In the genomic region with DNA sequence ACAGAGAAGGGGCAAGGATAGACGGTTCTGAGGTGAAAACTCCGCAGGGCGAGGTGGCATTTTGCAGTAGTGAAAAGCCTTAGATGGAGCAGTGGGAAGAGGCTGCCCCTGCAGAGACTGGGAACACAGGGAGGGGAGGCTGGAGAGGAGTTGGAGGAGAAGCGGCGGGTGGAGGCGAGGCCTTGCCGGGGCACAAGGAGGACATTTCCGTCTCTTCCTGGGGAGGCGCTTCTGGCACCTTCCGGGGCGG, we compare ENCODE assay signal across 8 cellular contexts. TPM values are rescaled to one million over a fixed set of nuclear protein-coding genes. Genes with fewer than 3 reads are reported as not detected.
DNase-seq lines count a peak whose midpoint lies in the region; ATAC-seq and TF ChIP-seq lines count a peak whose summit lies in the region.

No MANE protein-coding gene starts in this region.

- TF ChIP-seq CTCF in Caco-2 (IDR thresholded peaks at IDR 0.05; ENCODE audit: insufficient read depth in 1 of 2, low read depth in 1 of 2, low read length in 1 of 2, severe bottlenecking in 1 of 2, unreplicated experiment in 1 of 2) (peak in 1 of 2 experiments; percentile 84), neural progenitor cell (IDR thresholded peaks at IDR 0.05) (no peak), omental fat pad (IDR thresholded peaks at IDR 0.05) (peak in 1 of 3 donors; percentile 90)

- CTCF ChIA-PET in Caco-2 (lab: Charles Lee), result no interaction called here

- DNase-seq in Caco-2, result no peak
- DNase-seq in central memory CD8-positive, alpha-beta T cell (ENCODE audit: low spot score in 2 of 2), result no peak
- no peak for DNase-seq in neural progenitor cell (ENCODE audit: low spot score)
- no peak for DNase-seq in stimulated activated CD4-positive, alpha-beta T cell treated with anti-CD3 and anti-CD28 coated beads, Interleukin-2, amount 100 ng/mL, for 48 hours
- no peak for DNase-seq in omental fat pad (ENCODE audit: low spot score)
- DNase-seq in NCI-H187 (lab: John Stamatoyannopoulos, UW), result no peak

- H3K27ac Mint-ChIP-seq in Caco-2 (ENCODE audit: unreplicated experiment) (peak overlapping the region; percentile 88), neural progenitor cell (peak overlapping the region; percentile 98)
- H3K27ac Mint-ChIP-seq in central memory CD8-positive, alpha-beta T cell (ENCODE audit: low read depth), result peak overlapping the region; percentile 97

- H3K36me3 ChIP-seq in Caco-2 (ENCODE audit: control insufficient read depth, insufficient read depth, low read length) (no peaks in the 10 kb centered on the region), HUES64 (ENCODE audit: insufficient read depth, low read length) (no peaks in the 10 kb centered on the region), neural progenitor cell (no peaks in the 10 kb centered on the region)

- H3K9ac ChIP-seq in HUES64 (ENCODE audit: low read depth, low read length) (0 out of 2 replicates have a peak overlapping the region, but pooled peaks have one; percentile 4), neural progenitor cell (no peak overlapping the region)

- H3K4me1 ChIP-seq in Caco-2, result peaks cover 11% of the 10 kb centered on the region
- peaks cover 12% of the 10 kb centered on the region for H3K4me1 ChIP-seq in HUES64 (ENCODE audit: insufficient read depth, low read length)
- peaks cover 27% of the 10 kb centered on the region for H3K4me1 ChIP-seq in neural progenitor cell

- H3K27me3 ChIP-seq in Caco-2 (replicated peaks; ENCODE audit: control insufficient read depth, insufficient read depth, low read length) (no peaks in the 10 kb centered on the region), HUES64 (ENCODE audit: insufficient read depth, low read length) (no peaks in the 10 kb centered on the region), neural progenitor cell (peaks cover 5% of the 10 kb centered on the region)

- H3K4me3 Mint-ChIP-seq in Caco-2 (ENCODE audit: unreplicated experiment), result peak overlapping the region; percentile 86
- H3K4me3 Mint-ChIP-seq in central memory CD8-positive, alpha-beta T cell, result peak overlapping the region; percentile 79
- peak overlapping the region; percentile 86 for H3K4me3 Mint-ChIP-seq in neural progenitor cell

- H3K4me2 ChIP-seq in neural progenitor cell, result peak overlapping the region; percentile 81

- POLR2A ChIA-PET in Caco-2 (lab: Charles Lee), result no interaction called here

- no TSS peak for BruUV-seq in Caco-2 (replicated peaks; lab: Mats Ljungman, UMichigan)

- peaks cover 26% of the 10 kb centered on the region for H3F3A ChIP-seq in neural progenitor cell (ENCODE audit: low read depth)

- H3K27me3 Mint-ChIP-seq in Caco-2 (ENCODE audit: insufficient read depth, unreplicated experiment), result no peaks in the 10 kb centered on the region
- no peaks in the 10 kb centered on the region for H3K27me3 Mint-ChIP-seq in central memory CD8-positive, alpha-beta T cell
- no peaks in the 10 kb centered on the region for H3K27me3 Mint-ChIP-seq in neural progenitor cell (ENCODE audit: insufficient read depth, low read depth)

- H3K79me2 ChIP-seq in neural progenitor cell (ENCODE audit: low read depth), result no peaks in the 10 kb centered on the region

- no peaks in the 10 kb centered on the region for H3K9me3 Mint-ChIP-seq in Caco-2 (ENCODE audit: unreplicated experiment)
- no peaks in the 10 kb centered on the region for H3K9me3 Mint-ChIP-seq in central memory CD8-positive, alpha-beta T cell
- no peaks in the 10 kb centered on the region for H3K9me3 Mint-ChIP-seq in neural progenitor cell

- H4K20me1 ChIP-seq in neural progenitor cell (ENCODE audit: low read depth), result no peaks in the 10 kb centered on the region

- WGBS in HUES64, result 24% methylated on average over 11 of the region's 11 CpGs

- peak overlapping the region; percentile 97 for H2AFZ ChIP-seq in neural progenitor cell (replicated peaks)

- H3K4me1 Mint-ChIP-seq in Caco-2 (ENCODE audit: low read depth, unreplicated experiment), result peaks cover 7% of the 10 kb centered on the region
- peaks cover 18% of the 10 kb centered on the region for H3K4me1 Mint-ChIP-seq in central memory CD8-positive, alpha-beta T cell
- H3K4me1 Mint-ChIP-seq in neural progenitor cell, result peaks cover 35% of the 10 kb centered on the region

- H3K4me3 ChIP-seq in Caco-2 (ENCODE audit: low read depth, low read length) (peak overlapping the region; percentile 70), HUES64 (ENCODE audit: low read length) (peak overlapping the region; percentile 64), neural progenitor cell (peak overlapping the region; percentile 68)

- H3K27ac ChIP-seq in HUES64 (ENCODE audit: low read depth, low read length), result peak overlapping the region; percentile 3; the same call in 1 of the 2 replicates
- H3K27ac ChIP-seq in neural progenitor cell, result no peak overlapping the region

- no peaks in the 10 kb centered on the region for H3K36me3 Mint-ChIP-seq in Caco-2 (ENCODE audit: insufficient read depth, unreplicated experiment)
- peaks cover 12% of the 10 kb centered on the region for H3K36me3 Mint-ChIP-seq in central memory CD8-positive, alpha-beta T cell (ENCODE audit: insufficient read depth)
- H3K36me3 Mint-ChIP-seq in neural progenitor cell, result no peaks in the 10 kb centered on the region

- H3K9me3 ChIP-seq in Caco-2, result no peaks in the 10 kb centered on the region
- H3K9me3 ChIP-seq in HUES64 (ENCODE audit: insufficient read depth, low read depth, low read length), result no peaks in the 10 kb centered on the region
- no peaks in the 10 kb centered on the region for H3K9me3 ChIP-seq in neural progenitor cell (ENCODE audit: low read depth)

- intact Hi-C loops in Caco-2 (cut with micrococcal nuclease; ENCODE audit: unreplicated experiment), result loop anchor here (1.0 kb wide), 2 partner anchors 188 to 228 kb away; no protein-coding TSS in a partner anchor

- no peak for ATAC-seq in central memory CD8-positive, alpha-beta T cell (replicated peaks; ENCODE audit: extremely low read depth, poor library complexity, severe bottlenecking)
- ATAC-seq in omental fat pad (ENCODE audit: low FRiP score) (no peak), HG02798 (IDR thresholded peaks at IDR 0.05; ENCODE audit: poor library complexity, unreplicated experiment) (no peak)

RNA-seq across cellular contexts. Expression of gene LDB3, which starts 42.6 kb away (rescaled TPM):
- total RNA-seq in Caco-2 (2022), result 0.09 TPM in 1 of 2 replicates, not detected in the other
- polyA plus RNA-seq in HUES64 (2013, experiment 1 of 2), result 0.30 TPM
- polyA plus RNA-seq in HUES64 (2013, experiment 2 of 2), result 0.44 TPM
- 0.03 TPM in 1 of 2 replicates, not detected in the other for total RNA-seq in neural progenitor cell (ENCODE audit: low replicate concordance)
- total RNA-seq in omental fat pad, result 10 to 100 TPM in 1 of 4 donors, under 1 TPM in 3; 0.56 to 22.4 (median 0.65) TPM

RNA-seq across cellular contexts. Expression of gene BMPR1A, which starts 45.5 kb away (rescaled TPM):
- total RNA-seq in Caco-2 (2022) (53.4 and 63.2 TPM in 2 replicates), neural progenitor cell (ENCODE audit: low replicate concordance) (60.8 and 76.2 TPM in 2 replicates), omental fat pad (10 to 100 TPM; 26.5 to 44.9 (median 37.1) TPM)
- 54.8 TPM for polyA plus RNA-seq in HUES64 (2013, experiment 1 of 2)
- polyA plus RNA-seq in HUES64 (2013, experiment 2 of 2), result 52.4 TPM

RNA-seq across cellular contexts. Expression of gene OPN4, which starts 56.6 kb away (rescaled TPM):
- not detected in 2 replicates for total RNA-seq in Caco-2 (2022)
- polyA plus RNA-seq in HUES64 (2013, experiment 1 of 2), result not detected
- polyA plus RNA-seq in HUES64 (2013, experiment 2 of 2), result not detected
- total RNA-seq in neural progenitor cell (ENCODE audit: low replicate concordance), result not detected in 2 replicates
- total RNA-seq in omental fat pad, result 1 to 10 TPM in 1 of 4 donors, not detected in 3; 1.1 TPM
